ENCODE assay signal across 17 cellular contexts in genomic region chr9:107483666-107484065, GRCh38.
"Had no signal": no experiment of that assay in that cellular context is flagged by ENCODE, and none has a peak within 500 bp of the region (broad histone marks: within the 10 kb centered on the region; RNA-seq: fewer than 3 reads in every experiment).

No MANE protein-coding gene starts in this region.

- H3K36me3 Mint-ChIP-seq: activated naive CD8-positive, alpha-beta T cell; stimulated activated memory B cell treated with anti-CD40 and anti-IgM and Interleukin-4, amounts not matched to agents 10 μg/mL and 1 μg/mL and 100 μg/mL, for 72 hours had no signal

- DNase-seq: activated CD4-positive, alpha-beta T cell treated with anti-CD3 and anti-CD28 coated beads for 4 hours; activated CD8-positive, alpha-beta memory T cell treated with anti-CD3 and anti-CD28 coated beads, Interleukin-2, amount 50 U/mL, for 4 hours; activated CD8-positive, alpha-beta T cell treated with anti-CD3 and anti-CD28 coated beads, Interleukin-2, amount 10 ng/mL, durations not matched to agents 7 days and 5 days; activated effector memory CD4-positive, alpha-beta T cell treated with anti-CD3 and anti-CD28 coated beads, Interleukin-2, amount 50 U/mL, for 16 hours; activated T-cell treated with anti-CD3 and anti-CD28 coated beads, Interleukin-2, amount 50 U/mL, for 48 hours; central memory CD4-positive, alpha-beta T cell; cortex of kidney; effector CD4-positive, alpha-beta T cell; left ventricle myocardium superior; nephron progenitor cell; stimulated activated CD4-positive, alpha-beta T cell treated with anti-CD3 and anti-CD28 coated beads, Interleukin-12 subunit alpha, Interleukin-12 subunit beta, amount 100 ng/mL, for 4 hours; T-helper 17 cell had no signal

- H3K4me3 ChIP-seq: body of pancreas, thyroid gland had no signal

- H3K9me3 ChIP-seq: body of pancreas, gastroesophageal sphincter, thyroid gland had no signal

- H3K36me3 ChIP-seq: thyroid gland had no signal

- H3K4me1 Mint-ChIP-seq: nephron progenitor cell, T-helper 17 cell had no signal

- H3K27ac ChIP-seq: body of pancreas, thyroid gland had no signal

- ATAC-seq: activated CD8-positive, alpha-beta T cell treated with anti-CD3 and anti-CD28 coated beads, Interleukin-2, amount 10 ng/mL, durations not matched to agents 7 days and 5 days; T-helper 17 cell had no signal

- H3K4me3 Mint-ChIP-seq: activated CD8-positive, alpha-beta T cell treated with anti-CD3 and anti-CD28 coated beads, Interleukin-2, amount 10 ng/mL, durations not matched to agents 7 days and 5 days; activated naive CD8-positive, alpha-beta T cell; nephron progenitor cell; stimulated activated memory B cell treated with anti-CD40 and anti-IgM and Interleukin-4, amounts not matched to agents 10 μg/mL and 1 μg/mL and 100 μg/mL, for 72 hours; T-helper 17 cell had no signal

- H3K27me3 ChIP-seq: body of pancreas, gastroesophageal sphincter, thyroid gland had no signal

- H3K9me3 Mint-ChIP-seq: nephron progenitor cell; stimulated activated memory B cell treated with anti-CD40 and anti-IgM and Interleukin-4, amounts not matched to agents 10 μg/mL and 1 μg/mL and 100 μg/mL, for 72 hours had no signal

- H3K27ac Mint-ChIP-seq: activated CD8-positive, alpha-beta T cell treated with anti-CD3 and anti-CD28 coated beads, Interleukin-2, amount 10 ng/mL, durations not matched to agents 7 days and 5 days; activated naive CD8-positive, alpha-beta T cell; nephron progenitor cell; stimulated activated memory B cell treated with anti-CD40 and anti-IgM and Interleukin-4, amounts not matched to agents 10 μg/mL and 1 μg/mL and 100 μg/mL, for 72 hours; T-helper 17 cell had no signal
